24 cellular contexts compared by ENCODE assay signal in the genomic region with DNA sequence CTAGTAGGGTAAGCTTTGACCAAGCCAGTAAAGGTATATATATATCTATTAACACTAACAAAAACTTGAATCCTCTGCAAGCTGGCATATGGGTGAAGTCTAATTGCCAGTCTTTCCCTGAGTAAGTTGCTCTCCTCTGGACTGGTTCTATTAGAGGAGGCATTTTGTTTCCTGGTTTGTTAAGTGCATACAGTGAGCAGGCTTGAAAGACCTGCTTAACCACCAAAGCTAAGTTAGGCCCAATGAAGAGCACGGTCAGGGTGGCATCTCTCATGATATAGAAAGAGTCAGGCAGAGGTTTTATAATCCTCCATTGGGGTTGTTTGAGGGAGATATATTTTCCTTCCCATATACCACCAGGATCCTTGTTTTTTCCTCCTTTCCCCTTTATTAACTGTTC. TPM values are rescaled to one million over a fixed set of nuclear protein-coding genes. Genes with fewer than 3 reads are reported as not detected.
DNase-seq lines count a peak whose midpoint lies in the region; ATAC-seq, FAIRE-seq and TF ChIP-seq lines count a peak whose summit lies in the region.
"Had no signal": no experiment of that assay in that cellular context is flagged by ENCODE, and none has a peak within 500 bp of the region (broad histone marks: within the 10 kb centered on the region; RNA-seq: fewer than 3 reads in every experiment).

No MANE protein-coding gene starts in this region.

- intact Hi-C loops in left lung (cut with DNase I) (no loop called here), transverse colon (cut with DNase I; ENCODE audit: low total_unique reads) (no loop called here)

- H3K27me3 ChIP-seq in bronchial epithelial cell (ENCODE audit: control insufficient read depth, insufficient read depth, low read length) (no peaks in the 10 kb centered on the region), left lung (no peaks in the 10 kb centered on the region), transverse colon (no peaks in the 10 kb centered on the region)
- H3K27me3 ChIP-seq: BE2C; BLaER1 treated with 17β-estradiol and CSF1 and Interleukin-3, amounts not matched to agents 10 nM and 100 nM had no signal

- in situ Hi-C loops in transverse colon (cut with MboI; ENCODE audit: low pct_ligation_motif_present in 1 of 4, low pct_unique_long_range_greater_than_20kb in 1 of 4, low sequenced_read_pairs in 3 of 4), result no loop called here

- DNase-seq in DMS53 treated with DMSO at 0.1 percent for 48 hours (lab: John Stamatoyannopoulos, UW; ENCODE audit: unreplicated experiment) (peak; percentile 22), bronchial epithelial cell (ENCODE audit: low read depth) (no peak), left lung (no peak), transverse colon (no peak), DMS79 treated with DMSO at 0.1 percent for 48 hours (lab: John Stamatoyannopoulos, UW) (no peak)
- DNase-seq: 8988T; ACHN; AML-193; BE2C; Calu3; CD4-positive, alpha-beta memory T cell; COR-L47; DMS153; DND-41; GM23248; H7; HCEC 1CT had no signal

- H3K4me1 ChIP-seq in left lung (peaks cover 0 to 2% of the 10 kb centered on the region in 2 donors), transverse colon (no peaks in the 10 kb centered on the region)
- H3K4me1 ChIP-seq: A549, BE2C had no signal

- no peak overlapping the region for H3K4me3 ChIP-seq in bronchial epithelial cell (ENCODE audit: low read depth, low read length)
- no peak overlapping the region for H3K4me3 ChIP-seq in left lung
- H3K4me3 ChIP-seq in transverse colon, result no peak overlapping the region
- H3K4me3 ChIP-seq: A549; BLaER1 treated with 17β-estradiol and CSF1 and Interleukin-3, amounts not matched to agents 10 nM and 100 nM; GM23248 had no signal

- no peak for TF ChIP-seq EP300 in transverse colon (IDR thresholded peaks at IDR 0.05; ENCODE audit: low read depth)

- ATAC-seq in esophagus mucosa (peak; percentile 88), left lung (peak; percentile 66), GM21576 (IDR thresholded peaks at IDR 0.05; ENCODE audit: unreplicated experiment) (no peak)
- ATAC-seq: A549 had no signal

- 29 to 44% methylated on average over 1 of the region's 1 CpG for WGBS in transverse colon (ENCODE audit: low coverage in 1 of 2), 2 donors

- H3K9me3 ChIP-seq in left lung (no peaks in the 10 kb centered on the region), transverse colon (no peaks in the 10 kb centered on the region)
- H3K9me3 ChIP-seq: A549, BE2C had no signal

- no peaks in the 10 kb centered on the region for H3K36me3 ChIP-seq in bronchial epithelial cell (ENCODE audit: control insufficient read depth, insufficient read depth, low read length)
- no peaks in the 10 kb centered on the region for H3K36me3 ChIP-seq in left lung
- no peaks in the 10 kb centered on the region for H3K36me3 ChIP-seq in transverse colon
- H3K36me3 ChIP-seq: BE2C; BLaER1 treated with 17β-estradiol and CSF1 and Interleukin-3, amounts not matched to agents 10 nM and 100 nM had no signal

- peak; percentile 82 for FAIRE-seq in bronchial epithelial cell (lab: Jason Lieb, UNC)
- FAIRE-seq: A549, G401.6, GM12892, H1 had no signal

- TF ChIP-seq CTCF in bronchial epithelial cell (IDR thresholded peaks at IDR 0.05; ENCODE audit: insufficient read depth, low read length, severe bottlenecking) (no peak), left lung (IDR thresholded peaks at IDR 0.05) (no peak), transverse colon (IDR thresholded peaks at IDR 0.05) (no peak)

- H3K27ac ChIP-seq in left lung (no peak overlapping the region), transverse colon (no peak overlapping the region)
- H3K27ac ChIP-seq: A549; BLaER1 treated with 17β-estradiol and CSF1 and Interleukin-3, amounts not matched to agents 10 nM and 100 nM; GM23248 had no signal

- no peak for TF ChIP-seq POLR2A in transverse colon (IDR thresholded peaks at IDR 0.05)

RNA-seq across cellular contexts. Expression of a gene that starts 9.6 kb away (rescaled TPM):
- 197 and 272 TPM in 2 replicates for total RNA-seq in bronchial epithelial cell
- 21.0 TPM for total RNA-seq in esophagus mucosa
- total RNA-seq in left lung, result 100 to 1,000 TPM in 1 of 2 donors, 10 to 100 TPM in 1; 16.8 to 130 TPM
- total RNA-seq in transverse colon, result 10 to 100 TPM; 16.4 to 44.2 (median 27.1) TPM
- total RNA-seq: H1, H7 had no signal
